In the genomic region with DNA sequence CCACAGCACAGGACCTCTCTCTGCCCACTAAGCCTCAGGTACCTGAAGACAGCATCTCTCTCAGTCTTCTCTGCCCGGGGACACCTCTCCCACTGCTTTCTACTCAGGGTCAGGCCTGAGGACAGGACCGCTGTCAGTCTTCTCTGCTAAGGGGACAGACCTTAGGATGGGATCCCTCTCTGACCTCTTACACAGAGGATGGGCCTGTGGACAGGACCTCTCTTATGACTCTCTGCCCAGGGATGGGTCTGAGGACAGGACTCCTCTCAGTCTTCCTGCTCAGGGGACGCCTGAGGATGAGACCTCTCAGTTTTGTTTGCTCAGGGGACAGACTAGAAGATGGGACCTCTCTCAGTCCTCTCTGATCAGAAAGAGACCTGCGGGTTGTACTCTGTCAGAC, we compare ENCODE assay signal across 12 cellular contexts. TPM values are rescaled to one million over a fixed set of nuclear protein-coding genes. Genes with fewer than 3 reads are reported as not detected.
"Had no signal": no experiment of that assay in that cellular context is flagged by ENCODE, and none has a peak within 500 bp of the region (broad histone marks: within the 10 kb centered on the region; RNA-seq: fewer than 3 reads in every experiment).

No MANE protein-coding gene starts in this region.

RNA-seq across cellular contexts. Expression of a gene that starts 8.5 kb away (rescaled TPM):
- total RNA-seq: stomach, subcutaneous adipose tissue, suprapubic skin, thoracic aorta, thyroid gland, tibial nerve, transverse colon, upper lobe of left lung, upper lobe of right lung, ureter, urinary bladder, vagina had no signal
